ENCODE assay signal across 1 cellular context in genomic region chr1:20630730-20631129, GRCh38.
A peak's percentile ranks its signal among the peaks of the same experiment; 100 is the strongest.
TF ChIP-seq lines count a peak whose summit lies in the region.

No MANE protein-coding gene starts in this region.

TF ChIP-seq in K562, 482 proteins besides CTCF, POLR2A, EP300 and RAD21 (continued from another document):
- no peak for TF ChIP-seq ZNF512 (tag; IDR thresholded peaks at IDR 0.05)
- no peak for TF ChIP-seq ZNF324 (CRISPR knock-in tag; IDR thresholded peaks at IDR 0.05)
- TF ChIP-seq NCOR1 (IDR thresholded peaks at IDR 0.05) = no peak
- TF ChIP-seq MYC (IDR thresholded peaks at IDR 0.05; ENCODE audit: low read depth, low read length) = peak; percentile 29; the same call in 1 of the 2 replicates
- TF ChIP-seq MYC (CRISPR knock-in tag; IDR thresholded peaks at IDR 0.05; ENCODE audit: borderline replicate concordance, low read depth) = no peak
- TF ChIP-seq BRD4 (IDR thresholded peaks at IDR 0.05) = no peak
- TF ChIP-seq EHMT2 (IDR thresholded peaks at IDR 0.05) = peak; percentile 55; the same call in 1 of the 2 replicates
- no peak for TF ChIP-seq CEBPZ (IDR thresholded peaks at IDR 0.05; ENCODE audit: borderline replicate concordance, low read depth, low read length)
- no peak for TF ChIP-seq ATF1 (CRISPR knock-in tag; IDR thresholded peaks at IDR 0.05)
- peak; percentile 47; the same call in 1 of the 2 replicates for TF ChIP-seq ATF1 (tag; IDR thresholded peaks at IDR 0.05)
- no peak for TF ChIP-seq CUX1 (CRISPR knock-in tag; IDR thresholded peaks at IDR 0.05)
- no peak for TF ChIP-seq USF1 (CRISPR knock-in tag; IDR thresholded peaks at IDR 0.05)
